ENCODE assay signal across 8 cellular contexts in the genomic region with DNA sequence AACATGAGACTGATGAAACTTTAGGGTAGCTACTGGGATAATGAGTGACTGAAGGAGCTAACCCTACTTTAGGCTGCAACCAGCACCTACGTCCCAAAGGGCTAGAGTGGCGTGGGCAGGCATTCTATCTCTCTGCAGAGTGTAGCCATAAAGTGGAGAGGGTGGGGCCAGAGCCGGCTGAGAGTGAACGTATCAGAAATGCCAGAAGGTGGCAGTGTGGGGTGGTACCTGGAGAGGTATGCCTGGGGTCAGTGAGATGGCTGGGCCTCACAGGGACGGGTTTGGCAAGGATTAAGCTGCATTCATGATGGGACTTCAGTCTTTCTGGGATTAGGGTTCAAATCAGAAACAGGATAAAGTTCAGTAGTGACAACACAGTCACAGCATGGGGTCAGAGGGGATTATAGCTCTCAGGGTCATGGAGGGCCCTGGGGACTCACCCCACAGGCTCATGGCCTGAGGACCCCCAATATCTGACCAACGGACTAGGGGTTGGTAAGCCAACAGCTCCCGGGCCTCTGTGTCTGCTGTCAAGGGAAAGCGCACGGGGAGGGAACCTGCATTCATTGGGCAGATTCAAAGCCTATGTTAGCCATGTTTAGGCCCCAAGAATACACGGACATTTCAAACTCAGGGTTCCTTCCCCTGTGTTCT.
A peak's percentile ranks its signal among the peaks of the same experiment; 100 is the strongest.
DNase-seq lines count a peak whose midpoint lies in the region; ATAC-seq lines count a peak whose summit lies in the region.

No MANE protein-coding gene starts in this region.

- ATAC-seq in Right ventricle myocardium superior (ENCODE audit: poor library complexity) = peak; percentile 71
- ATAC-seq in HG03025 (IDR thresholded peaks at IDR 0.05; ENCODE audit: low FRiP score, unreplicated experiment) = peak; percentile 77

- intact Hi-C loops in Right ventricle myocardium superior (cut with DNase I) = no loop called here
- intact Hi-C loops in cardiac septum (cut with DNase I) = no loop called here

- peak; percentile 42 for DNase-seq in Right ventricle myocardium superior
- DNase-seq in cardiac septum (ENCODE audit: low spot score) = no peak
- peak; percentile 38 for DNase-seq in NCI-H2196 (lab: John Stamatoyannopoulos, UW; ENCODE audit: unreplicated experiment)
- DNase-seq in activated CD4-positive, CD25-positive, alpha-beta regulatory T cell treated with anti-CD3 and anti-CD28 coated beads, Interleukin-2, amount 50 U/mL, for 72 hours = peak; percentile 68
- DNase-seq in cerebellar cortex (ENCODE audit: low spot score) = peak; percentile 26
- peak; percentile 42 for DNase-seq in medulla oblongata (ENCODE audit: extremely low spot score)
- peak; percentile 29 to 47 for DNase-seq in stimulated activated CD8-positive, alpha-beta memory T cell treated with anti-CD3 and anti-CD28 coated beads, Interleukin-7, amount 100 ng/mL, for 4 hours (ENCODE audit: low read depth in 2 of 2)
